Comparison of ENCODE assay signal across 32 cellular contexts in the genomic region with DNA sequence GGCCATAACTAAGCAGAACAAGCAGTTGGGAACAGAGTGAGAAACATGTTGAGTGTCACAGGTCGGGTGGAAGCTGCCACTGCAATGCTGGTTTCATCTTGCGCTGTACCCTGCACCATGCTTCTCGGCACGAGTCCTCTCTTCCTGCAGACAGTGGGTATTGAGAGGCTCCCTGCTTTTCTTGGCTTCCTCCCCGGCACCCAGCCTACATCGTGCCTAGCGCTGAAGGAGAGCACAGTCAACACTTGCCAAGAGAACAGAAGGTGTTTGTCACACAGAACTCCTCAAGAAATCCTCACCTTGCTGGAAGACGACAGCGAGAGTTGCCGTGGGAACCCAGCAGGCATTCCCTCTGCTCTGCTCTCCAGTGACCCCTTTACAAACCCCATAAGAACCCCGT.
"Had no signal": no experiment of that assay in that cellular context is flagged by ENCODE, and none has a peak within 500 bp of the region (broad histone marks: within the 10 kb centered on the region; RNA-seq: fewer than 3 reads in every experiment).

No MANE protein-coding gene starts in this region.

- H3K9me3 ChIP-seq: esophagus muscularis mucosa, left lung, lower lobe of right lung, mucosa of descending colon, neutrophil, ovary, psoas muscle, right atrium auricular region, thyroid gland, upper lobe of left lung, vagina had no signal

- H3K27me3 Mint-ChIP-seq: activated naive CD4-positive, alpha-beta T cell treated with anti-CD3 and anti-CD28 coated beads, Interleukin-2, amount 10 ng/mL, durations not matched to agents 7 days and 5 days; stimulated activated memory B cell treated with anti-CD40 and anti-IgM and Interleukin-4, amounts not matched to agents 10 μg/mL and 1 μg/mL and 100 μg/mL, for 72 hours; stimulated activated naive CD8-positive, alpha-beta T cell treated with anti-CD3 and anti-CD28 coated beads, Interleukin-15, amount 100 ng/mL, for 72 hours had no signal

- DNase-seq: activated CD4-positive, alpha-beta T cell treated with anti-CD3 and anti-CD28 coated beads for 48 hours; activated CD4-positive, alpha-beta T cell treated with anti-CD3 and anti-CD28 coated beads, Interleukin-2, amount 50 U/mL, for 48 hours; activated CD8-positive, alpha-beta memory T cell treated with anti-CD3 and anti-CD28 coated beads, Interleukin-2, amount 50 U/mL, for 4 hours; activated gamma-delta T cell; activated naive CD4-positive, alpha-beta T cell treated with anti-CD3 and anti-CD28 coated beads, Interleukin-2, amount 10 ng/mL, durations not matched to agents 7 days and 5 days; activated T-cell treated with anti-CD3 and anti-CD28 coated beads, Interleukin-2, amount 50 U/mL, for 1 hour; cortex of kidney; endodermal cell; foreskin keratinocyte; left lung; lower lobe of right lung; mesenchymal stem cell; mucosa of descending colon; ovary; psoas muscle; stimulated activated CD4-positive, alpha-beta T cell treated with anti-CD3 and anti-CD28 coated beads, Interleukin-1b, Interleukin-23, amount 100 ng/mL, for 48 hours; stimulated activated CD4-positive, alpha-beta T cell treated with anti-CD3 and anti-CD28 coated beads, Interleukin-4, amount 100 ng/mL, for 4 hours; stimulated activated CD8-positive, alpha-beta memory T cell treated with anti-CD3 and anti-CD28 coated beads, Interleukin-4, amount 100 ng/mL, for 48 hours; stimulated activated naive CD8-positive, alpha-beta T cell treated with anti-CD3 and anti-CD28 coated beads, Interleukin-15, amount 100 ng/mL, for 72 hours; substantia nigra; thyroid gland; upper lobe of left lung had no signal

- H3K27ac Mint-ChIP-seq: activated naive CD4-positive, alpha-beta T cell treated with anti-CD3 and anti-CD28 coated beads, Interleukin-2, amount 10 ng/mL, durations not matched to agents 7 days and 5 days; activated T-helper 1 cell treated with anti-CD3 and anti-CD28 coated beads, Interleukin-12 subunit alpha, Interleukin-12 subunit beta, Interleukin-2, Interleukin-4 antibody, amounts not matched to agents 30 ng/mL and 10 ng/mL and 1 ng/mL, durations not matched to agents 14 hours and 24 hours and 36 hours; endodermal cell; natural killer cell treated with Interleukin-12 subunit alpha and Interleukin-12 subunit beta and Interleukin-15 and Interleukin-18, amount 100 ng/mL, for 72 hours; stimulated activated memory B cell treated with anti-CD40 and anti-IgM and Interleukin-4, amounts not matched to agents 10 μg/mL and 1 μg/mL and 100 μg/mL, for 72 hours; stimulated activated naive CD8-positive, alpha-beta T cell treated with anti-CD3 and anti-CD28 coated beads, Interleukin-15, amount 100 ng/mL, for 72 hours had no signal

- H3K4me2 ChIP-seq: smooth muscle cell had no signal

- ATAC-seq: activated CD4-positive, CD25-positive, alpha-beta regulatory T cell treated with anti-CD3 and anti-CD28 coated beads, Interleukin-2, amount 50 U/mL, for 24 hours; foreskin keratinocyte; left lung; mucosa of descending colon; psoas muscle; stimulated activated naive CD8-positive, alpha-beta T cell treated with anti-CD3 and anti-CD28 coated beads, Interleukin-15, amount 100 ng/mL, for 72 hours had no signal

- H3K9me3 Mint-ChIP-seq: activated T-helper 1 cell treated with anti-CD3 and anti-CD28 coated beads, Interleukin-12 subunit alpha, Interleukin-12 subunit beta, Interleukin-2, Interleukin-4 antibody, amounts not matched to agents 30 ng/mL and 10 ng/mL and 1 ng/mL, durations not matched to agents 14 hours and 24 hours and 36 hours; endodermal cell; natural killer cell treated with Interleukin-12 subunit alpha and Interleukin-12 subunit beta and Interleukin-15 and Interleukin-18, amount 100 ng/mL, for 72 hours had no signal

- H3K4me3 Mint-ChIP-seq: activated naive CD4-positive, alpha-beta T cell treated with anti-CD3 and anti-CD28 coated beads, Interleukin-2, amount 10 ng/mL, durations not matched to agents 7 days and 5 days; activated T-helper 1 cell treated with anti-CD3 and anti-CD28 coated beads, Interleukin-12 subunit alpha, Interleukin-12 subunit beta, Interleukin-2, Interleukin-4 antibody, amounts not matched to agents 30 ng/mL and 10 ng/mL and 1 ng/mL, durations not matched to agents 14 hours and 24 hours and 36 hours; endodermal cell; natural killer cell treated with Interleukin-12 subunit alpha and Interleukin-12 subunit beta and Interleukin-15 and Interleukin-18, amount 100 ng/mL, for 72 hours; stimulated activated memory B cell treated with anti-CD40 and anti-IgM and Interleukin-4, amounts not matched to agents 10 μg/mL and 1 μg/mL and 100 μg/mL, for 72 hours; stimulated activated naive CD8-positive, alpha-beta T cell treated with anti-CD3 and anti-CD28 coated beads, Interleukin-15, amount 100 ng/mL, for 72 hours had no signal

- H3K27ac ChIP-seq: esophagus muscularis mucosa, foreskin keratinocyte, left lung, lower lobe of right lung, neutrophil, ovary, psoas muscle, right atrium auricular region, thyroid gland, upper lobe of left lung, vagina, VCaP had no signal

- H3K4me3 ChIP-seq: esophagus muscularis mucosa, left lung, lower lobe of right lung, mucosa of descending colon, ovary, psoas muscle, right atrium auricular region, smooth muscle cell, thyroid gland, upper lobe of left lung, vagina had no signal

- H3K4me1 Mint-ChIP-seq: activated naive CD4-positive, alpha-beta T cell treated with anti-CD3 and anti-CD28 coated beads, Interleukin-2, amount 10 ng/mL, durations not matched to agents 7 days and 5 days; endodermal cell; stimulated activated memory B cell treated with anti-CD40 and anti-IgM and Interleukin-4, amounts not matched to agents 10 μg/mL and 1 μg/mL and 100 μg/mL, for 72 hours; stimulated activated naive CD8-positive, alpha-beta T cell treated with anti-CD3 and anti-CD28 coated beads, Interleukin-15, amount 100 ng/mL, for 72 hours had no signal

- H3K36me3 ChIP-seq: neutrophil, ovary had no signal

- H3K36me3 Mint-ChIP-seq: activated naive CD4-positive, alpha-beta T cell treated with anti-CD3 and anti-CD28 coated beads, Interleukin-2, amount 10 ng/mL, durations not matched to agents 7 days and 5 days; natural killer cell treated with Interleukin-12 subunit alpha and Interleukin-12 subunit beta and Interleukin-15 and Interleukin-18, amount 100 ng/mL, for 72 hours; stimulated activated memory B cell treated with anti-CD40 and anti-IgM and Interleukin-4, amounts not matched to agents 10 μg/mL and 1 μg/mL and 100 μg/mL, for 72 hours had no signal

- H3K27me3 ChIP-seq: esophagus muscularis mucosa, foreskin keratinocyte, left lung, neutrophil, ovary, right atrium auricular region, thyroid gland, upper lobe of left lung, vagina had no signal
